ENCODE assay signal across 8 cellular contexts in the genomic region with DNA sequence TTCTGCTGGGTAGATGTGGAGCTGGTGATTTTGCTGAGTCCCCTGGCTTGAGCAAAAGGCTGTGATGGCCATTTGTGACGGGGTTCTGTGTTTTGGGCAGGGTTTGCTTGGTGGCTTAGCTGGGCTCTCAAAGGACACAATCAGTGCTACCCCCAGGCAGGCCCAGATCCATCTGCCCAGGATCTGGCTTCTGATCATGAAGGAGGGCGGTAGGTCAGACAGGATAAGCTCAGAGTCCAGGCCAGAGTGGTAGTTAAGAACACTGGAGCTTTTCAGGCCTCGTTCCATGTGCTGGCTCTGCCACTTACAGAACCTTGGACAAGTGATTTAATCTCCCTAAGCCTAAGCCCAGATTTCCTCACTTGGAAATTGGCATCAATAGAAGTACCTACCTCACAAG. TPM values are rescaled to one million over a fixed set of nuclear protein-coding genes. Genes with fewer than 3 reads are reported as not detected.
DNase-seq lines count a peak whose midpoint lies in the region; ATAC-seq and TF ChIP-seq lines count a peak whose summit lies in the region.

No MANE protein-coding gene starts in this region.

- no peaks in the 10 kb centered on the region for H3K36me3 ChIP-seq in colonic mucosa
- no peaks in the 10 kb centered on the region for H3K36me3 ChIP-seq in aorta (ENCODE audit: control insufficient read depth in 1 of 2, insufficient read depth in 2 of 2, low read length in 1 of 2)

- peak overlapping the region in 1 of 2 donors; percentile 60 for H3K27ac Mint-ChIP-seq in natural killer cell treated with Interleukin-12 subunit alpha and Interleukin-12 subunit beta and Interleukin-15 and Interleukin-18, amount 100 ng/mL, for 72 hours

- H3K4me3 ChIP-seq in colonic mucosa (no peak overlapping the region), aorta (ENCODE audit: low read length in 2 of 2) (no peak overlapping the region)

- H3K4me1 ChIP-seq in colonic mucosa (no peaks in the 10 kb centered on the region), aorta (ENCODE audit: control insufficient read depth in 1 of 2, insufficient read depth in 2 of 2, low read length in 2 of 2) (no peaks in the 10 kb centered on the region)

- no peak for TF ChIP-seq CTCF in colonic mucosa (IDR thresholded peaks at IDR 0.05)

- H3K9me3 ChIP-seq in colonic mucosa (no peaks in the 10 kb centered on the region), aorta (ENCODE audit: control insufficient read depth, low read length) (peaks cover 2% of the 10 kb centered on the region)

- peak overlapping the region; percentile 54 for H3K27ac ChIP-seq in colonic mucosa
- H3K27ac ChIP-seq in aorta (ENCODE audit: low read depth in 1 of 2, low read length in 2 of 2), result no peak overlapping the region

- H3K36me3 Mint-ChIP-seq in natural killer cell treated with Interleukin-12 subunit alpha and Interleukin-12 subunit beta and Interleukin-15 and Interleukin-18, amount 100 ng/mL, for 72 hours, result no peaks in the 10 kb centered on the region

- DNase-seq in Right ventricle myocardium superior, result no peak
- DNase-seq in cardiac septum (ENCODE audit: low spot score), result no peak
- DNase-seq in colonic mucosa, result no peak
- no peak for DNase-seq in natural killer cell treated with Interleukin-12 subunit alpha and Interleukin-12 subunit beta and Interleukin-15 and Interleukin-18, amount 100 ng/mL, for 72 hours (ENCODE audit: low spot score)
- no peak for DNase-seq in aorta
- DNase-seq in NOMO-1 treated with DMSO at 0.1 percent for 48 hours (lab: John Stamatoyannopoulos, UW; ENCODE audit: unreplicated experiment), result no peak

- H3K4me3 Mint-ChIP-seq in natural killer cell treated with Interleukin-12 subunit alpha and Interleukin-12 subunit beta and Interleukin-15 and Interleukin-18, amount 100 ng/mL, for 72 hours, result peak overlapping the region; percentile 77

- H3K9ac ChIP-seq in colonic mucosa (ENCODE audit: low read depth in 2 of 2, low read length in 2 of 2), result no peak overlapping the region

- no peaks in the 10 kb centered on the region for H3K9me3 Mint-ChIP-seq in natural killer cell treated with Interleukin-12 subunit alpha and Interleukin-12 subunit beta and Interleukin-15 and Interleukin-18, amount 100 ng/mL, for 72 hours

- 72 to 77% methylated on average over 3 of the region's 3 CpGs for WGBS in aorta, 2 donors

- ATAC-seq in Right ventricle myocardium superior (ENCODE audit: poor library complexity) (peak; percentile 31), aorta (ENCODE audit: low FRiP score) (peak; percentile 50), HG02678 (IDR thresholded peaks at IDR 0.05; ENCODE audit: unreplicated experiment) (no peak), GM19467 (IDR thresholded peaks at IDR 0.05; ENCODE audit: unreplicated experiment) (no peak)
- ATAC-seq in natural killer cell treated with Interleukin-12 subunit alpha and Interleukin-12 subunit beta and Interleukin-15 and Interleukin-18, amount 100 ng/mL, for 72 hours, result no peak

- intact Hi-C loops in Right ventricle myocardium superior (cut with DNase I) (no loop called here), cardiac septum (cut with DNase I) (no loop called here), colonic mucosa (cut with DNase I) (loop anchor here (10.0 kb wide), 1 partner anchor 603 kb away; no protein-coding TSS in a partner anchor), aorta (cut with DNase I) (no loop called here)

- H3K27me3 ChIP-seq in colonic mucosa, result no peaks in the 10 kb centered on the region
- H3K27me3 ChIP-seq in aorta (ENCODE audit: control insufficient read depth in 1 of 2, insufficient read depth in 2 of 2, low read length in 1 of 2), result no peaks in the 10 kb centered on the region

- H3K4me1 Mint-ChIP-seq in natural killer cell treated with Interleukin-12 subunit alpha and Interleukin-12 subunit beta and Interleukin-15 and Interleukin-18, amount 100 ng/mL, for 72 hours (ENCODE audit: low read depth in 2 of 2), result peaks cover 28 to 39% of the 10 kb centered on the region in 2 donors

- H3K27me3 Mint-ChIP-seq in natural killer cell treated with Interleukin-12 subunit alpha and Interleukin-12 subunit beta and Interleukin-15 and Interleukin-18, amount 100 ng/mL, for 72 hours, result no peaks in the 10 kb centered on the region

RNA-seq across cellular contexts. Expression of gene UBASH3B, which starts 36.2 kb away (rescaled TPM):
- 2.5 TPM for total RNA-seq in Right ventricle myocardium superior
- 4.2 TPM for total RNA-seq in cardiac septum
- total RNA-seq in colonic mucosa, result 1 to 10 TPM; 3.7 to 5.8 TPM
- total RNA-seq in natural killer cell treated with Interleukin-12 subunit alpha and Interleukin-12 subunit beta and Interleukin-15 and Interleukin-18, amount 100 ng/mL, for 72 hours, result 1 to 10 TPM; 3.4 to 3.5 TPM
- total RNA-seq in aorta, result 10 to 100 TPM; 11.1 to 15.1 TPM
- 1 to 10 TPM in 1 of 2 donors, under 1 TPM in 1; 0.28 to 1.0 TPM for polyA plus RNA-seq in aorta

Comparison
In these comparisons a context has a peak if more than half of its experiments do, and no peak if none do; other contexts are left out.
1. ATAC-seq: peak in Right ventricle myocardium superior (single experiment) and aorta (single experiment); none in natural killer cell treated with Interleukin-12 subunit alpha and Interleukin-12 subunit beta and Interleukin-15 and Interleukin-18, amount 100 ng/mL, for 72 hours (0 of 2), HG02678 (single experiment) and GM19467 (single experiment).